Comparison of ENCODE assay signal across 8 cellular contexts in the genomic region with DNA sequence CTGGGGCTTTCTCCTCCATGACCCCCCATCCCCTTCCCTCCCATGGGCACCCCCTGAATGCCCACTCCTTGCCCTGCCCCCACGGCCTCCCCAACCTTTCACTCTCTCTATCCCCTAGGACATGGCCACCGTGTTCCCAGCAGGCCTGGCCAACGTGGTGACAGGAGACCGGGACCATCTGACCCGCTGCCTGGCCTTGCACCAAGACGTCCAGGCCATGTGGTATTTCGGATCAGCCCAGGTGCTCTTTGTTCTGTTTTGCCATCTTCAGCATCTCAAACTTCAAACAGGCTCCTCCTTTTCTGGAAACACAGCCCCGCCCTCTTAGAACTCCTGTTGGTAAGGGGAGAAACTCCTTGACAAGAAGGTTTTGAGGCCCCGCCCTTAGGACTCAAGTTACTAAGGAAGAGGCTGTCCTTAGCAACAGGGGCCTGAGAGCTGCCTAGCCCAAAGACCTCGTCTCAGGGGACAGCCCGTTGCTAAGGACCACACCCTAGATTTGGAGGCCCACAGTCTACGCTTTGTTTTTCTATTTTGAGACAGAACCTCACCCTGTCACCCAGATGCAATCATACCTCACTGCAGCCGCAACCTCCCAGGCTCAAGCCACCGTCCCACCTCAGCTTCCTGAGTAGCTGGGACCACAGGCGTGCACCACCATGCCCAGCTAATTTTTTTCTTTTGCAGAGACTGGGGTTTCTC. TPM values are rescaled to one million over a fixed set of nuclear protein-coding genes. Genes with fewer than 3 reads are reported as not detected.
DNase-seq lines count a peak whose midpoint lies in the region; ATAC-seq lines count a peak whose summit lies in the region.

No MANE protein-coding gene starts in this region.

- ATAC-seq in HG03095 (IDR thresholded peaks at IDR 0.05; ENCODE audit: unreplicated experiment), result peak; percentile 45
- peak; percentile 86 for ATAC-seq in stimulated activated effector memory CD8-positive, alpha-beta T cell treated with anti-CD3 and anti-CD28 coated beads, Interleukin-12 subunit alpha, Interleukin-12 subunit beta, amount 100 ng/mL, for 72 hours

- H3K27ac Mint-ChIP-seq in activated naive CD8-positive, alpha-beta T cell treated with anti-CD3 and anti-CD28 coated beads for 36 hours, result peak overlapping the region; percentile 97
- H3K27ac Mint-ChIP-seq in stimulated activated effector memory CD8-positive, alpha-beta T cell treated with anti-CD3 and anti-CD28 coated beads, Interleukin-12 subunit alpha, Interleukin-12 subunit beta, amount 100 ng/mL, for 72 hours, result peak overlapping the region; percentile 97

- H3K9me3 Mint-ChIP-seq in activated naive CD8-positive, alpha-beta T cell treated with anti-CD3 and anti-CD28 coated beads for 36 hours, result no peaks in the 10 kb centered on the region
- H3K9me3 Mint-ChIP-seq in stimulated activated effector memory CD8-positive, alpha-beta T cell treated with anti-CD3 and anti-CD28 coated beads, Interleukin-12 subunit alpha, Interleukin-12 subunit beta, amount 100 ng/mL, for 72 hours, result no peaks in the 10 kb centered on the region

- H3K36me3 Mint-ChIP-seq in activated naive CD8-positive, alpha-beta T cell treated with anti-CD3 and anti-CD28 coated beads for 36 hours, result peaks cover 22% of the 10 kb centered on the region
- peaks cover 27% of the 10 kb centered on the region for H3K36me3 Mint-ChIP-seq in stimulated activated effector memory CD8-positive, alpha-beta T cell treated with anti-CD3 and anti-CD28 coated beads, Interleukin-12 subunit alpha, Interleukin-12 subunit beta, amount 100 ng/mL, for 72 hours

- DNase-seq in NCI-H2107 treated with DMSO at 0.1 percent for 48 hours (lab: John Stamatoyannopoulos, UW; ENCODE audit: unreplicated experiment) (peak; percentile 18), NCI-H2107 (lab: John Stamatoyannopoulos, UW) (no peak), SKM-1 (lab: John Stamatoyannopoulos, UW; ENCODE audit: unreplicated experiment) (peak; percentile 32), iPS-NIHi11 (ENCODE audit: low spot score) (peak; percentile 83), NCI-H2029 (lab: John Stamatoyannopoulos, UW) (no peak)
- peak; percentile 78 for DNase-seq in activated naive CD8-positive, alpha-beta T cell treated with anti-CD3 and anti-CD28 coated beads for 36 hours
- peak; percentile 65 to 89 for DNase-seq in stimulated activated effector memory CD8-positive, alpha-beta T cell treated with anti-CD3 and anti-CD28 coated beads, Interleukin-12 subunit alpha, Interleukin-12 subunit beta, amount 100 ng/mL, for 72 hours (ENCODE audit: low spot score in 2 of 2)

- H3K4me3 Mint-ChIP-seq in activated naive CD8-positive, alpha-beta T cell treated with anti-CD3 and anti-CD28 coated beads for 36 hours, result peak overlapping the region; percentile 47
- peak overlapping the region; percentile 72 for H3K4me3 Mint-ChIP-seq in stimulated activated effector memory CD8-positive, alpha-beta T cell treated with anti-CD3 and anti-CD28 coated beads, Interleukin-12 subunit alpha, Interleukin-12 subunit beta, amount 100 ng/mL, for 72 hours

- peaks cover 44% of the 10 kb centered on the region for H3K4me1 Mint-ChIP-seq in activated naive CD8-positive, alpha-beta T cell treated with anti-CD3 and anti-CD28 coated beads for 36 hours
- peaks cover 44% of the 10 kb centered on the region for H3K4me1 Mint-ChIP-seq in stimulated activated effector memory CD8-positive, alpha-beta T cell treated with anti-CD3 and anti-CD28 coated beads, Interleukin-12 subunit alpha, Interleukin-12 subunit beta, amount 100 ng/mL, for 72 hours

- H3K27me3 Mint-ChIP-seq in activated naive CD8-positive, alpha-beta T cell treated with anti-CD3 and anti-CD28 coated beads for 36 hours, result no peaks in the 10 kb centered on the region

RNA-seq across cellular contexts. Expression of a gene that starts 5.1 kb away (rescaled TPM):
- 10 to 100 TPM; 61.0 to 63.5 TPM for total RNA-seq in activated naive CD8-positive, alpha-beta T cell treated with anti-CD3 and anti-CD28 coated beads for 36 hours

RNA-seq across cellular contexts. Expression of a gene that starts 15.9 kb away (rescaled TPM):
- 10 to 100 TPM; 34.4 to 42.0 TPM for total RNA-seq in activated naive CD8-positive, alpha-beta T cell treated with anti-CD3 and anti-CD28 coated beads for 36 hours

RNA-seq across cellular contexts. Expression of a gene that starts 17.3 kb away (rescaled TPM):
- total RNA-seq in activated naive CD8-positive, alpha-beta T cell treated with anti-CD3 and anti-CD28 coated beads for 36 hours, result 100 to 1,000 TPM; 140 to 141 TPM

RNA-seq across cellular contexts. Expression of a gene that starts 18.5 kb away (rescaled TPM):
- 1,000 to 10,000 TPM; 3,663 to 3,691 TPM for total RNA-seq in activated naive CD8-positive, alpha-beta T cell treated with anti-CD3 and anti-CD28 coated beads for 36 hours

RNA-seq across cellular contexts. Expression of a gene that starts 27.3 kb away (rescaled TPM):
- total RNA-seq in activated naive CD8-positive, alpha-beta T cell treated with anti-CD3 and anti-CD28 coated beads for 36 hours, result 1,000 to 10,000 TPM; 2,825 to 2,867 TPM

Comparison
In these comparisons a context has a peak if more than half of its experiments do, and no peak if none do; other contexts are left out.
1. DNase-seq: peak in NCI-H2107 treated with DMSO at 0.1 percent for 48 hours (single experiment), SKM-1 (single experiment), activated naive CD8-positive, alpha-beta T cell treated with anti-CD3 and anti-CD28 coated beads for 36 hours (single experiment), iPS-NIHi11 (single experiment) and stimulated activated effector memory CD8-positive, alpha-beta T cell treated with anti-CD3 and anti-CD28 coated beads, Interleukin-12 subunit alpha, Interleukin-12 subunit beta, amount 100 ng/mL, for 72 hours (2 of 2); none in NCI-H2107 (single experiment) and NCI-H2029 (single experiment).